8 cellular contexts compared by ENCODE assay signal in genomic region chr6:25278914-25279747, GRCh38. TPM values are rescaled to one million over a fixed set of nuclear protein-coding genes. Genes with fewer than 3 reads are reported as not detected.
DNase-seq lines count a peak whose midpoint lies in the region; ATAC-seq and TF ChIP-seq lines count a peak whose summit lies in the region.

Gene CARMIL1 (plus strand): TSS chr6:25279374. CDS start chr6:25279796, 422 bp downstream.

- peaks cover 0 to 31% of the 10 kb centered on the region in 2 donors for H3K27me3 ChIP-seq in left lung

- peak within 1 kb of the TSS; percentile 68 to 77 for H3K4me3 ChIP-seq in left lung

- H3K27ac ChIP-seq in left lung, result peak within 1 kb of the TSS; percentile 63 to 78

- TF ChIP-seq CTCF in left lung (IDR thresholded peaks at IDR 0.05), result peak; percentile 59 to 61

- peaks cover 4 to 25% of the 10 kb centered on the region in 2 donors for H3K4me1 ChIP-seq in left lung

- H3K36me3 ChIP-seq in left lung, result no peaks in the 10 kb centered on the region

- DNase-seq in Ammon's horn (ENCODE audit: low spot score) (peak; percentile 76), NCI-H446 treated with DMSO at 0.1 percent for 48 hours (lab: John Stamatoyannopoulos, UW) (peak; percentile 62), cortex of kidney (lab: John Stamatoyannopoulos, UW) (peak; percentile 58), left lung (peak; percentile 89 to 95)
- peak; percentile 76 for DNase-seq in activated CD4-positive, alpha-beta T cell treated with anti-CD3 and anti-CD28 coated beads for 48 hours
- peak; percentile 61 for DNase-seq in stimulated activated CD4-positive, alpha-beta T cell treated with anti-CD3 and anti-CD28 coated beads, Interleukin-2, amount 100 ng/mL, for 4 hours (ENCODE audit: low read depth)

- intact Hi-C loops in left lung (cut with DNase I), result loop anchor here in 1 of 2 donors (5.0 kb wide), 1 partner anchor 213 kb away; no protein-coding TSS in a partner anchor

- no peaks in the 10 kb centered on the region for H3K9me3 ChIP-seq in left lung

- ATAC-seq in GM19035 (IDR thresholded peaks at IDR 0.05; ENCODE audit: unreplicated experiment) (peak; percentile 79), HG03280 (IDR thresholded peaks at IDR 0.05; ENCODE audit: unreplicated experiment) (peak; percentile 77), left lung (peak; percentile 96)

RNA-seq across cellular contexts. Expression of gene CARMIL1, which starts in this region (rescaled TPM):
- 10 to 100 TPM; 16.4 to 22.2 TPM for total RNA-seq in left lung

Comparison
In these comparisons a context has a peak if more than half of its experiments do, and no peak if none do; other contexts are left out.
1. Peak in every context shown above with its lines: DNase-seq, ATAC-seq, H3K4me3 ChIP-seq and H3K27ac ChIP-seq.